In the genomic region with DNA sequence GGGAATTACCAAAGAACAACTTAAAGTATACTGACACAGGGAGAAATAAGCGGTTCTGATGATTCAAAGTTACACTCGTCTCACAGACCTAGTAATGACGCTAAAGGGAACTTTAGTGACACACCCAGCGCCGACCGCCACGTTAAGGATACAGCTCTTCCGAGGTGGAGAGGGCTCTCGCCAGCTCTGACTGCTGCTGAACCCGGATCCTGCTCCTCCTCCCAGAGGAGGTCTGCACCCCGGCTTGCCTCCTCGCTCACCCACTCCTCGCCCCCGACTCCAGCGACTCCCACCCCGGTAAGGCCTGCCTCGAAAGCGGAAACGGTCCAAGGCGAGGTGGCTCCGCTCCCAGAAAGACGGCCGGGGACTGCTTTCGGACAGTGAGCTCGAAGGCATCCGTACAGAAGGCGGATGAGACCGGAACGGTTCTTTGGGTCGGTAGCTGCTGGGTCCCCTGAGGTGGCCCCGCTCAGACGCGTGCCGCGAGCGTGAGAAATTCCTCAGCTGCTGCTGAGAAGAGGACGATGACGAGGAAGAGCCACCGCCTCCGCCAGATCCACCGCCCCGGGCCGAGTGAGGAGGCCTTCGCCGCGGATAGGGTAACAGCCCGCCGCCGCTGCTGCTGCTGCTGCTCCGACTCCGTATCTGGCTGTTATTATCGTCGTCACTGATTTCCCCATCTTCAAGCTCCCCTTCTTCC, we compare ENCODE assay signal across 1 cellular context.
TF ChIP-seq lines count a peak whose summit lies in the region.

No MANE protein-coding gene starts in this region.

TF ChIP-seq in SK-N-SH, 30 proteins besides CTCF, POLR2A, EP300 and RAD21 (continued from another document):
- TF ChIP-seq, protein P1, sequence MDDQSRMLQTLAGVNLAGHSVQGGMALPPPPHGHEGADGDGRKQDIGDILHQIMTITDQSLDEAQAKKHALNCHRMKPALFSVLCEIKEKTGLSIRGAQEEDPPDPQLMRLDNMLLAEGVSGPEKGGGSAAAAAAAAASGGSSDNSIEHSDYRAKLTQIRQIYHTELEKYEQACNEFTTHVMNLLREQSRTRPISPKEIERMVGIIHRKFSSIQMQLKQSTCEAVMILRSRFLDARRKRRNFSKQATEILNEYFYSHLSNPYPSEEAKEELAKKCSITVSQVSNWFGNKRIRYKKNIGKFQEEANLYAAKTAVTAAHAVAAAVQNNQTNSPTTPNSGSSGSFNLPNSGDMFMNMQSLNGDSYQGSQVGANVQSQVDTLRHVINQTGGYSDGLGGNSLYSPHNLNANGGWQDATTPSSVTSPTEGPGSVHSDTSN (IDR thresholded peaks at IDR 0.05) = no peak
- no peak for TF ChIP-seq EZH2phosphoT487 (IDR thresholded peaks at IDR 0.05; ENCODE audit: borderline replicate concordance, low read depth)
- no peak for TF ChIP-seq POLR2AphosphoS5 (IDR thresholded peaks at IDR 0.05; ENCODE audit: low read depth, low read length)
- TF ChIP-seq, protein P2, sequence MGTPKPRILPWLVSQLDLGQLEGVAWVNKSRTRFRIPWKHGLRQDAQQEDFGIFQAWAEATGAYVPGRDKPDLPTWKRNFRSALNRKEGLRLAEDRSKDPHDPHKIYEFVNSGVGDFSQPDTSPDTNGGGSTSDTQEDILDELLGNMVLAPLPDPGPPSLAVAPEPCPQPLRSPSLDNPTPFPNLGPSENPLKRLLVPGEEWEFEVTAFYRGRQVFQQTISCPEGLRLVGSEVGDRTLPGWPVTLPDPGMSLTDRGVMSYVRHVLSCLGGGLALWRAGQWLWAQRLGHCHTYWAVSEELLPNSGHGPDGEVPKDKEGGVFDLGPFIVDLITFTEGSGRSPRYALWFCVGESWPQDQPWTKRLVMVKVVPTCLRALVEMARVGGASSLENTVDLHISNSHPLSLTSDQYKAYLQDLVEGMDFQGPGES (IDR thresholded peaks at IDR 0.05; ENCODE audit: low read depth, low read length) = no peak
